ENCODE assay signal across 21 cellular contexts in genomic region chr2:176321916-176322315, GRCh38.
"Had no signal": no experiment of that assay in that cellular context is flagged by ENCODE, and none has a peak within 500 bp of the region (broad histone marks: within the 10 kb centered on the region; RNA-seq: fewer than 3 reads in every experiment).

No MANE protein-coding gene starts in this region.

- H3K9me3 Mint-ChIP-seq: IgD-negative memory B cell had no signal

- H3K4me3 Mint-ChIP-seq: IgD-negative memory B cell had no signal

- DNase-seq: MV-4-11; NCI-H1048; NCI-H1105; NCI-H1417; NCI-H1436 treated with DMSO at 0.1 percent for 48 hours; NCI-H1694; NCI-H187 treated with DMSO at 0.1 percent for 48 hours; NCI-H2029 treated with DMSO at 0.1 percent for 48 hours; NCI-H226; NCI-H446; NCI-H510A; NCI-H524 treated with DMSO at 0.1 percent for 48 hours; NCI-H69; NCI-H774; NK-92 treated with Interleukin-12 subunit alpha and Interleukin-12 subunit beta, amount 100 ng/mL, for 24 hours; PC-3; SHP77 had no signal

- H3K27me3 Mint-ChIP-seq: IgD-negative memory B cell had no signal

- ATAC-seq: K562, Panc1, PC-3, SK-N-SH treated with all-trans-retinoic acid at 6 μM for 48 hours had no signal

- H3K27ac Mint-ChIP-seq: IgD-negative memory B cell had no signal
